In genomic region chr4:14807857-14808256, GRCh38 we compare ENCODE assay signal across 16 cellular contexts.
DNase-seq lines count a peak whose midpoint lies in the region; ATAC-seq and TF ChIP-seq lines count a peak whose summit lies in the region.
"Had no signal": no experiment of that assay in that cellular context is flagged by ENCODE, and none has a peak within 500 bp of the region (broad histone marks: within the 10 kb centered on the region; RNA-seq: fewer than 3 reads in every experiment).

No MANE protein-coding gene starts in this region.

- no peaks in the 10 kb centered on the region for H4K20me1 ChIP-seq in mammary epithelial cell (ENCODE audit: insufficient read depth, low read length)

- H3K27ac Mint-ChIP-seq in activated T-helper 17 cell treated with anti-CD3 and anti-CD28 coated beads, Interleukin-2, amount 50 U/mL, for 72 hours = no peak overlapping the region
- H3K27ac Mint-ChIP-seq in activated T-helper 1 cell treated with anti-CD3 and anti-CD28 coated beads, Interleukin-12 subunit alpha, Interleukin-12 subunit beta, Interleukin-2, Interleukin-4 antibody, amounts not matched to agents 30 ng/mL and 10 ng/mL and 1 ng/mL, durations not matched to agents 14 hours and 24 hours and 36 hours = no peak overlapping the region
- H3K27ac Mint-ChIP-seq: CD4-positive, alpha-beta memory T cell; GM23338; H9 had no signal

- BruUV-seq in mammary epithelial cell (replicated peaks; lab: Mats Ljungman, UMichigan) = no TSS peak

- peak; percentile 70 for ATAC-seq in activated T-helper 17 cell treated with anti-CD3 and anti-CD28 coated beads, Interleukin-2, amount 50 U/mL, for 72 hours (replicated peaks)
- ATAC-seq: GM23338, HCT116 had no signal

- H3K27me3 Mint-ChIP-seq in activated T-helper 17 cell treated with anti-CD3 and anti-CD28 coated beads, Interleukin-2, amount 50 U/mL, for 72 hours = peaks cover 8% of the 10 kb centered on the region
- H3K27me3 Mint-ChIP-seq in activated T-helper 1 cell treated with anti-CD3 and anti-CD28 coated beads, Interleukin-12 subunit alpha, Interleukin-12 subunit beta, Interleukin-2, Interleukin-4 antibody, amounts not matched to agents 30 ng/mL and 10 ng/mL and 1 ng/mL, durations not matched to agents 14 hours and 24 hours and 36 hours (ENCODE audit: insufficient read depth) = peaks cover 4% of the 10 kb centered on the region

- no peak for TF ChIP-seq EP300 in esophagus muscularis mucosa (IDR thresholded peaks at IDR 0.05)

- in situ Hi-C loops in mammary epithelial cell (cut with MboI; ENCODE audit: low sequenced_read_pairs in 2 of 2) = no loop called here

- no peaks in the 10 kb centered on the region for H3K4me1 ChIP-seq in mammary epithelial cell (ENCODE audit: insufficient read depth, low read length)
- H3K4me1 ChIP-seq in breast epithelium = no peaks in the 10 kb centered on the region
- H3K4me1 ChIP-seq in esophagus muscularis mucosa = no peaks in the 10 kb centered on the region

- H3K4me3 Mint-ChIP-seq in activated T-helper 17 cell treated with anti-CD3 and anti-CD28 coated beads, Interleukin-2, amount 50 U/mL, for 72 hours = peak overlapping the region; percentile 1
- no peak overlapping the region for H3K4me3 Mint-ChIP-seq in activated T-helper 1 cell treated with anti-CD3 and anti-CD28 coated beads, Interleukin-12 subunit alpha, Interleukin-12 subunit beta, Interleukin-2, Interleukin-4 antibody, amounts not matched to agents 30 ng/mL and 10 ng/mL and 1 ng/mL, durations not matched to agents 14 hours and 24 hours and 36 hours
- H3K4me3 Mint-ChIP-seq: CD4-positive, alpha-beta memory T cell; GM23338; H9 had no signal

- CTCF ChIA-PET in mammary epithelial cell (lab: Charles Lee; ENCODE audit: low non-redundant PET) = interaction anchor here (0.5 kb wide), 1 partner anchor 590 kb away, joined by 3 read pairs; no protein-coding TSS in a partner anchor

- H3K79me2 ChIP-seq in mammary epithelial cell (ENCODE audit: insufficient read depth, low read length) = no peaks in the 10 kb centered on the region

- H3K36me3 ChIP-seq in mammary epithelial cell (ENCODE audit: insufficient read depth, low read length) = no peaks in the 10 kb centered on the region
- no peaks in the 10 kb centered on the region for H3K36me3 ChIP-seq in breast epithelium
- H3K36me3 ChIP-seq in esophagus muscularis mucosa = no peaks in the 10 kb centered on the region

- no peak for TF ChIP-seq CTCF in mammary epithelial cell (conservative IDR thresholded peaks at IDR 0.05 in 1 of 2, IDR thresholded peaks at IDR 0.05 in 1 of 2; ENCODE audit: extremely low read depth in 1 of 2, insufficient read depth in 1 of 2, low read depth in 1 of 2, low read length in 2 of 2)
- no peak for TF ChIP-seq CTCF in breast epithelium (IDR thresholded peaks at IDR 0.05)
- no peak for TF ChIP-seq CTCF in esophagus muscularis mucosa (IDR thresholded peaks at IDR 0.05)

- H3K4me1 Mint-ChIP-seq in activated T-helper 17 cell treated with anti-CD3 and anti-CD28 coated beads, Interleukin-2, amount 50 U/mL, for 72 hours = no peaks in the 10 kb centered on the region
- no peaks in the 10 kb centered on the region for H3K4me1 Mint-ChIP-seq in activated T-helper 1 cell treated with anti-CD3 and anti-CD28 coated beads, Interleukin-12 subunit alpha, Interleukin-12 subunit beta, Interleukin-2, Interleukin-4 antibody, amounts not matched to agents 30 ng/mL and 10 ng/mL and 1 ng/mL, durations not matched to agents 14 hours and 24 hours and 36 hours (ENCODE audit: low read depth)
- H3K4me1 Mint-ChIP-seq: CD4-positive, alpha-beta memory T cell; GM23338; H9 had no signal

- H3K4me3 ChIP-seq in mammary epithelial cell (replicated peaks in 1 of 3; ENCODE audit: insufficient read depth in 1 of 3, low read depth in 2 of 3, low read length in 3 of 3) = no peak overlapping the region
- no peak overlapping the region for H3K4me3 ChIP-seq in breast epithelium
- H3K4me3 ChIP-seq in esophagus muscularis mucosa = no peak overlapping the region
- H3K4me3 ChIP-seq: GM23338 had no signal

- WGBS in mammary epithelial cell (ENCODE audit: low coverage, missing lambda C conversion rate) = 88% methylated on average over 4 of the region's 4 CpGs
- WGBS in esophagus muscularis mucosa = 93% methylated on average over 4 of the region's 4 CpGs

- TF ChIP-seq POLR2A in breast epithelium (IDR thresholded peaks at IDR 0.05) (no peak), esophagus muscularis mucosa (IDR thresholded peaks at IDR 0.05; ENCODE audit: low read depth) (no peak)

- no peak overlapping the region for H2AFZ ChIP-seq in mammary epithelial cell (ENCODE audit: low read depth, low read length)
- H2AFZ ChIP-seq: GM23338 had no signal

- H3K4me2 ChIP-seq in mammary epithelial cell (ENCODE audit: insufficient read depth, low read depth, low read length) = no peak overlapping the region
- H3K4me2 ChIP-seq: GM23338 had no signal

- dilution Hi-C loops in mammary epithelial cell (cut with HindIII; ENCODE audit: low sequenced_read_pairs) = no loop called here

- intact Hi-C loops in mammary epithelial cell (cut with micrococcal nuclease) = no loop called here
- intact Hi-C loops in breast epithelium (cut with DNase I; ENCODE audit: low total_unique reads) = no loop called here
- intact Hi-C loops in esophagus muscularis mucosa (cut with DNase I) = no loop called here
- intact Hi-C loops in activated T-helper 1 cell treated with anti-CD3 and anti-CD28 coated beads, Interleukin-12 subunit alpha, Interleukin-12 subunit beta, Interleukin-2, Interleukin-4 antibody, amounts not matched to agents 30 ng/mL and 10 ng/mL and 1 ng/mL, durations not matched to agents 14 hours and 24 hours and 36 hours (cut with micrococcal nuclease) = no loop called here

- H3K27ac ChIP-seq in mammary epithelial cell (ENCODE audit: insufficient read depth, low read depth, low read length) (no peak overlapping the region), breast epithelium (no peak overlapping the region), esophagus muscularis mucosa (replicated peaks in 1 of 4) (no peak overlapping the region)

- no peak overlapping the region for H3K9ac ChIP-seq in mammary epithelial cell (ENCODE audit: insufficient read depth, low read length)

- peaks cover 5% of the 10 kb centered on the region for H3K9me3 Mint-ChIP-seq in activated T-helper 17 cell treated with anti-CD3 and anti-CD28 coated beads, Interleukin-2, amount 50 U/mL, for 72 hours
- H3K9me3 Mint-ChIP-seq in activated T-helper 1 cell treated with anti-CD3 and anti-CD28 coated beads, Interleukin-12 subunit alpha, Interleukin-12 subunit beta, Interleukin-2, Interleukin-4 antibody, amounts not matched to agents 30 ng/mL and 10 ng/mL and 1 ng/mL, durations not matched to agents 14 hours and 24 hours and 36 hours = peaks cover 9% of the 10 kb centered on the region
- H3K9me3 Mint-ChIP-seq: CD4-positive, alpha-beta memory T cell had no signal

- no peaks in the 10 kb centered on the region for H3K36me3 Mint-ChIP-seq in activated T-helper 17 cell treated with anti-CD3 and anti-CD28 coated beads, Interleukin-2, amount 50 U/mL, for 72 hours (ENCODE audit: low read depth)
- peaks cover 3% of the 10 kb centered on the region for H3K36me3 Mint-ChIP-seq in activated T-helper 1 cell treated with anti-CD3 and anti-CD28 coated beads, Interleukin-12 subunit alpha, Interleukin-12 subunit beta, Interleukin-2, Interleukin-4 antibody, amounts not matched to agents 30 ng/mL and 10 ng/mL and 1 ng/mL, durations not matched to agents 14 hours and 24 hours and 36 hours (ENCODE audit: low read depth)
- H3K36me3 Mint-ChIP-seq: CD4-positive, alpha-beta memory T cell had no signal

- H3K9me3 ChIP-seq in mammary epithelial cell (replicated peaks; ENCODE audit: insufficient read depth, low read length) (no peaks in the 10 kb centered on the region), breast epithelium (no peaks in the 10 kb centered on the region), esophagus muscularis mucosa (no peaks in the 10 kb centered on the region)

- DNase-seq in mammary epithelial cell (peak; percentile 6), breast epithelium (ENCODE audit: low spot score in 2 of 2) (no peak), esophagus muscularis mucosa (ENCODE audit: extremely low spot score) (peak; percentile 74), NCI-H2227 (lab: John Stamatoyannopoulos, UW; ENCODE audit: unreplicated experiment) (no peak)
- no peak for DNase-seq in activated T-helper 1 cell treated with anti-CD3 and anti-CD28 coated beads, Interleukin-12 subunit alpha, Interleukin-12 subunit beta, Interleukin-2, Interleukin-4 antibody, amounts not matched to agents 30 ng/mL and 10 ng/mL and 1 ng/mL, durations not matched to agents 14 hours and 24 hours and 36 hours (ENCODE audit: low spot score)
- DNase-seq: C1 segment of cervical spinal cord; Calu3; CD4-positive, alpha-beta memory T cell; COR-L47; DMS53; DMS79 treated with DMSO at 0.1 percent for 48 hours; GF-D8; H9 had no signal

- no peaks in the 10 kb centered on the region for H3K27me3 ChIP-seq in mammary epithelial cell (ENCODE audit: insufficient read depth, low read length)
- no peaks in the 10 kb centered on the region for H3K27me3 ChIP-seq in breast epithelium
- no peaks in the 10 kb centered on the region for H3K27me3 ChIP-seq in esophagus muscularis mucosa

Comparison
In these comparisons a context has a peak if more than half of its experiments do, and no peak if none do; other contexts are left out.
1. DNase-seq: peak in mammary epithelial cell (single experiment) and esophagus muscularis mucosa (single experiment); none in breast epithelium (0 of 2), NCI-H2227 (single experiment) and activated T-helper 1 cell treated with anti-CD3 and anti-CD28 coated beads, Interleukin-12 subunit alpha, Interleukin-12 subunit beta, Interleukin-2, Interleukin-4 antibody, amounts not matched to agents 30 ng/mL and 10 ng/mL and 1 ng/mL, durations not matched to agents 14 hours and 24 hours and 36 hours (single experiment).